22 cellular contexts compared by ENCODE assay signal in genomic region chr10:102262744-102263370, GRCh38. TPM values are rescaled to one million over a fixed set of nuclear protein-coding genes. Genes with fewer than 3 reads are reported as not detected.
A peak's percentile ranks its signal among the peaks of the same experiment; 100 is the strongest.
DNase-seq lines count a peak whose midpoint lies in the region; ATAC-seq, FAIRE-seq and TF ChIP-seq lines count a peak whose summit lies in the region.
"Had no signal": no experiment of that assay in that cellular context is flagged by ENCODE, and none has a peak within 500 bp of the region (broad histone marks: within the 10 kb centered on the region; RNA-seq: fewer than 3 reads in every experiment).

No MANE protein-coding gene starts in this region.

- ATAC-seq in body of pancreas = peak; percentile 75
- ATAC-seq: activated CD8-positive, alpha-beta T cell treated with anti-CD3 and anti-CD28 coated beads, Interleukin-2, amount 10 ng/mL, durations not matched to agents 7 days and 5 days had no signal

- peak; percentile 27 for FAIRE-seq in GM12892 (lab: Jason Lieb, UNC)
- FAIRE-seq: keratinocyte had no signal

- H3K27ac ChIP-seq in body of pancreas (peak overlapping the region in 2 of 4 donors; percentile 47 to 57), vagina (no peak overlapping the region)

- intact Hi-C loops in body of pancreas (cut with DNase I) (no loop called here), vagina (cut with DNase I) (no loop called here)

- H3K36me3 ChIP-seq in body of pancreas (replicated peaks in 1 of 2; ENCODE audit: insufficient read depth in 1 of 2, low read depth in 2 of 2) (peaks cover 0 to 9% of the 10 kb centered on the region in 2 donors), vagina (peaks cover 0 to 20% of the 10 kb centered on the region in 2 donors)

- no peak for TF ChIP-seq CTCF in body of pancreas (IDR thresholded peaks at IDR 0.05)
- TF ChIP-seq CTCF in vagina (IDR thresholded peaks at IDR 0.05) = no peak

- H3K9me3 ChIP-seq in body of pancreas = no peaks in the 10 kb centered on the region
- H3K9me3 ChIP-seq in vagina = no peaks in the 10 kb centered on the region

- TF ChIP-seq POLR2A in GM12892 (IDR thresholded peaks at IDR 0.05; ENCODE audit: low read depth, low read length) (no peak), body of pancreas (IDR thresholded peaks at IDR 0.05) (no peak), vagina (IDR thresholded peaks at IDR 0.05) (no peak)

- WGBS in body of pancreas, 2 donors = 51 to 66% methylated on average over 3 to 4 of the region's 4 CpGs

- H3K4me1 ChIP-seq in body of pancreas (peaks cover 32% of the 10 kb centered on the region), vagina (peaks cover 33% of the 10 kb centered on the region)

- DNase-seq in GM12892 (ENCODE audit: insufficient read length) (no peak), body of pancreas (peak in 1 of 4 donors; percentile 23), kidney tubule cell (ENCODE audit: low spot score) (peak; percentile 64), renal cortical epithelial cell (ENCODE audit: low read depth) (peak; percentile 84), vagina (ENCODE audit: extremely low spot score in 2 of 2) (no peak), ureter (ENCODE audit: low spot score) (no peak), Ammon's horn (ENCODE audit: low spot score) (no peak)
- no peak for DNase-seq in activated CD8-positive, alpha-beta memory T cell treated with anti-CD3 and anti-CD28 coated beads, Interleukin-2, amount 50 U/mL, for 4 hours
- DNase-seq: activated CD8-positive, alpha-beta T cell treated with anti-CD3 and anti-CD28 coated beads, Interleukin-2, amount 10 ng/mL, durations not matched to agents 7 days and 5 days; activated gamma-delta T cell; Calu3; effector CD4-positive, alpha-beta T cell; erythroblast; NCI-H1105; NCI-H2029; NCI-H226 had no signal

- H3K27me3 ChIP-seq in body of pancreas (no peaks in the 10 kb centered on the region), vagina (no peaks in the 10 kb centered on the region)

- H3K4me3 ChIP-seq in body of pancreas (no peak overlapping the region), vagina (no peak overlapping the region)
- H3K4me3 ChIP-seq: lung had no signal

RNA-seq across cellular contexts. Expression of gene GBF1, which starts 17.5 kb away (rescaled TPM):
- polyA plus RNA-seq in GM12892 (2012; ENCODE audit: missing spikeins) = 14.1 TPM
- total RNA-seq in body of pancreas (10 to 100 TPM; 23.1 to 24.1 TPM), renal cortical epithelial cell (22.4 and 90.0 TPM in 2 replicates), vagina (48.9 TPM), ureter (64.4 TPM)

RNA-seq across cellular contexts. Expression of gene PITX3, which starts 21.5 kb away (rescaled TPM):
- not detected for polyA plus RNA-seq in GM12892 (2012; ENCODE audit: missing spikeins)
- total RNA-seq in body of pancreas = not detected
- 1.7 and 2.2 TPM in 2 replicates for total RNA-seq in renal cortical epithelial cell
- total RNA-seq in vagina = not detected
- not detected for total RNA-seq in ureter
- total RNA-seq: activated CD8-positive, alpha-beta T cell treated with anti-CD3 and anti-CD28 coated beads, Interleukin-2, amount 10 ng/mL, durations not matched to agents 7 days and 5 days; Calu3; lung; RPMI7951 had no signal
- polyA plus RNA-seq: AG04450, CD14-positive monocyte, IgD-negative memory B cell, keratinocyte had no signal

RNA-seq across cellular contexts. Expression of gene ELOVL3, which starts 36.8 kb away (rescaled TPM):
- 0.19 TPM for polyA plus RNA-seq in GM12892 (2012; ENCODE audit: missing spikeins)
- total RNA-seq in body of pancreas (not detected), renal cortical epithelial cell (0.69 and 1.3 TPM in 2 replicates), vagina (not detected), ureter (0.47 TPM)
- total RNA-seq: activated CD8-positive, alpha-beta T cell treated with anti-CD3 and anti-CD28 coated beads, Interleukin-2, amount 10 ng/mL, durations not matched to agents 7 days and 5 days had no signal
- polyA plus RNA-seq: IgD-negative memory B cell had no signal

Comparison
In these comparisons a context has a peak if more than half of its experiments do, and no peak if none do; other contexts are left out.
1. DNase-seq: peak in kidney tubule cell (single experiment) and renal cortical epithelial cell (single experiment); none in GM12892 (single experiment), vagina (0 of 2), ureter (single experiment), Ammon's horn (single experiment) and activated CD8-positive, alpha-beta memory T cell treated with anti-CD3 and anti-CD28 coated beads, Interleukin-2, amount 50 U/mL, for 4 hours (single experiment).